8 cellular contexts compared by ENCODE assay signal in genomic region chr20:25854666-25855065, GRCh38.
DNase-seq lines count a peak whose midpoint lies in the region; ATAC-seq, FAIRE-seq and TF ChIP-seq lines count a peak whose summit lies in the region.
"Not testable (repeated sequence)": the region's sequence is repeated elsewhere in the genome, so short reads cannot be mapped to it uniquely, and the experiment has no call there.

No MANE protein-coding gene starts in this region.

- DNase-seq in A549 (ENCODE audit: low read depth in 1 of 2, low spot score in 1 of 2); DND-41; SK-N-SH; astrocyte (ENCODE audit: low read depth); immature natural killer cell; osteoblast (ENCODE audit: insufficient read length, low spot score, missing footprints); stimulated activated effector memory CD8-positive, alpha-beta T cell treated with anti-CD3 and anti-CD28 coated beads, Interleukin-12 subunit alpha, Interleukin-12 subunit beta, amount 100 ng/mL, for 72 hours (ENCODE audit: low spot score in 2 of 2): not testable (repeated sequence)
- DNase-seq in activated CD8-positive, alpha-beta memory T cell treated with anti-CD3 and anti-CD28 coated beads for 24 hours = peak; percentile 47

- not testable (repeated sequence) for H3K27ac Mint-ChIP-seq in astrocyte (ENCODE audit: unreplicated experiment); stimulated activated effector memory CD8-positive, alpha-beta T cell treated with anti-CD3 and anti-CD28 coated beads, Interleukin-12 subunit alpha, Interleukin-12 subunit beta, amount 100 ng/mL, for 72 hours
- H3K27ac Mint-ChIP-seq in immature natural killer cell = peak overlapping the region in 2 of 6 donors; percentile 83 to 92

- H3K36me3 Mint-ChIP-seq in astrocyte (ENCODE audit: low read depth, unreplicated experiment); immature natural killer cell: not testable (repeated sequence)
- H3K36me3 Mint-ChIP-seq in stimulated activated effector memory CD8-positive, alpha-beta T cell treated with anti-CD3 and anti-CD28 coated beads, Interleukin-12 subunit alpha, Interleukin-12 subunit beta, amount 100 ng/mL, for 72 hours = peaks cover 17% of the 10 kb centered on the region

- not testable (repeated sequence) for H3K4me1 ChIP-seq in A549; SK-N-SH (ENCODE audit: control insufficient read depth in 1 of 2, insufficient read depth in 2 of 2, low read depth in 1 of 2, low read length in 1 of 2); astrocyte (ENCODE audit: insufficient read depth, low read length); osteoblast (ENCODE audit: insufficient read depth, low read length)
- H3K4me1 ChIP-seq in DND-41 (ENCODE audit: insufficient read depth, low read length) = peaks cover 32% of the 10 kb centered on the region

- H3K27me3 Mint-ChIP-seq in astrocyte (ENCODE audit: low read depth, unreplicated experiment) (peaks cover 46% of the 10 kb centered on the region), immature natural killer cell (ENCODE audit: low read depth in 3 of 3) (peaks cover 13 to 18% (median 18%) of the 10 kb centered on the region in 3 donors)

- not testable (repeated sequence) for H3K36me3 ChIP-seq in DND-41 (ENCODE audit: insufficient read depth, low read length); SK-N-SH (replicated peaks in 1 of 2; ENCODE audit: control insufficient read depth in 1 of 2, insufficient read depth in 2 of 2, low read length in 1 of 2); astrocyte (ENCODE audit: insufficient read depth, low read length); osteoblast (ENCODE audit: insufficient read depth, low read length)

- not testable (repeated sequence) for H3K27ac ChIP-seq in A549; SK-N-SH (ENCODE audit: low read depth in 2 of 2, low read length in 1 of 2); astrocyte (ENCODE audit: low read depth, low read length); osteoblast (ENCODE audit: low read depth, low read length)
- H3K27ac ChIP-seq in DND-41 (ENCODE audit: low read length) = peak overlapping the region; percentile 91

- H3K4me3 Mint-ChIP-seq in astrocyte (ENCODE audit: unreplicated experiment) = not testable (repeated sequence)
- peak overlapping the region; percentile 92 to 96 (median 95) for H3K4me3 Mint-ChIP-seq in immature natural killer cell
- peak overlapping the region; percentile 79 for H3K4me3 Mint-ChIP-seq in stimulated activated effector memory CD8-positive, alpha-beta T cell treated with anti-CD3 and anti-CD28 coated beads, Interleukin-12 subunit alpha, Interleukin-12 subunit beta, amount 100 ng/mL, for 72 hours

- POLR2A ChIA-PET in A549 (lab: Yijun Ruan, JAX) = not testable (repeated sequence)
- POLR2A ChIA-PET in SK-N-SH (lab: Yijun Ruan, JAX) = interaction anchor here (0.6 kb wide), 1 partner anchor 659 kb away, joined by 5 read pairs; the partner anchor contains the start of gene ENTPD6

- H3K9me3 Mint-ChIP-seq in astrocyte (ENCODE audit: unreplicated experiment); immature natural killer cell; stimulated activated effector memory CD8-positive, alpha-beta T cell treated with anti-CD3 and anti-CD28 coated beads, Interleukin-12 subunit alpha, Interleukin-12 subunit beta, amount 100 ng/mL, for 72 hours: not testable (repeated sequence)

- CTCF ChIA-PET in A549 (lab: Yijun Ruan, JAX); SK-N-SH (lab: Yijun Ruan, JAX): not testable (repeated sequence)

- H3F3A ChIP-seq in SK-N-SH (replicated peaks; ENCODE audit: insufficient read depth) = not testable (repeated sequence)

- not testable (repeated sequence) for FAIRE-seq in A549 (lab: Jason Lieb, UNC); astrocyte (lab: Jason Lieb, UNC)

- H3K4me2 ChIP-seq in A549 (peak overlapping the region; percentile 65), DND-41 (ENCODE audit: insufficient read depth, low read length) (peak overlapping the region; percentile 77), SK-N-SH (peak overlapping the region; percentile 70; the same call in 1 of the 2 replicates), astrocyte (ENCODE audit: low read length) (peak overlapping the region; percentile 92), osteoblast (ENCODE audit: insufficient read depth, low read length) (peak overlapping the region; percentile 85)

- WGBS in A549 (ENCODE audit: missing lambda C conversion rate) = 87% methylated on average over 10 of the region's 11 CpGs
- 79% methylated on average over 10 of the region's 11 CpGs for WGBS in SK-N-SH (ENCODE audit: low lambda C conversion rate)

- peak overlapping the region; percentile 85; the same call in 1 of the 2 replicates for H3K9ac ChIP-seq in DND-41 (ENCODE audit: low read depth, low read length)
- not testable (repeated sequence) for H3K9ac ChIP-seq in SK-N-SH; astrocyte (ENCODE audit: low read length)

- H3K27me3 ChIP-seq in DND-41 (ENCODE audit: insufficient read depth, low read length, poor library complexity); SK-N-SH (ENCODE audit: insufficient read depth); osteoblast (ENCODE audit: insufficient read depth, low read length): not testable (repeated sequence)
- peaks cover 25% of the 10 kb centered on the region for H3K27me3 ChIP-seq in astrocyte (ENCODE audit: insufficient read depth, low read length)

- not testable (repeated sequence) for H3K9me2 ChIP-seq in SK-N-SH

- ATAC-seq in A549; DND-41 (ENCODE audit: insufficient read depth, low read depth); stimulated activated effector memory CD8-positive, alpha-beta T cell treated with anti-CD3 and anti-CD28 coated beads, Interleukin-12 subunit alpha, Interleukin-12 subunit beta, amount 100 ng/mL, for 72 hours: not testable (repeated sequence)

- H2AFZ ChIP-seq in DND-41 (ENCODE audit: low read depth, low read length) = peak overlapping the region; percentile 100
- H2AFZ ChIP-seq in SK-N-SH (ENCODE audit: low read depth) = peak overlapping the region; percentile 74; the same call in 1 of the 2 replicates
- H2AFZ ChIP-seq in astrocyte (ENCODE audit: low read depth, low read length) = not testable (repeated sequence)
- H2AFZ ChIP-seq in osteoblast (ENCODE audit: low read length) = peak overlapping the region; percentile 95

- not testable (repeated sequence) for TF ChIP-seq EP300 in A549 (IDR thresholded peaks at IDR 0.05); SK-N-SH (IDR thresholded peaks at IDR 0.05; ENCODE audit: borderline replicate concordance in 1 of 2, low read depth in 1 of 2, low read length in 1 of 2)

- peaks cover 51% of the 10 kb centered on the region for H3K9me3 ChIP-seq in A549
- H3K9me3 ChIP-seq in DND-41 (ENCODE audit: insufficient read depth, low read length, severe bottlenecking) = peaks cover 35% of the 10 kb centered on the region
- H3K9me3 ChIP-seq in SK-N-SH; astrocyte (ENCODE audit: insufficient read depth, low read depth, low read length); osteoblast (ENCODE audit: low read depth, low read length): not testable (repeated sequence)

- peaks cover 15% of the 10 kb centered on the region for H3K79me2 ChIP-seq in DND-41 (ENCODE audit: insufficient read depth, low read length)
- H3K79me2 ChIP-seq in SK-N-SH (ENCODE audit: insufficient read depth); astrocyte (ENCODE audit: insufficient read depth, low read length); osteoblast (ENCODE audit: insufficient read depth, low read length): not testable (repeated sequence)

- H3K4me3 ChIP-seq in A549 = peak overlapping the region; percentile 48; the same call in 2 of the 3 replicates
- H3K4me3 ChIP-seq in DND-41 (ENCODE audit: low read depth in 1 of 2, low read length in 2 of 2) = peak overlapping the region in 1 of 2 experiments; percentile 92; a peak in 3 of 4 replicates
- peak overlapping the region; percentile 56 to 59; a peak in 1 of 4 replicates for H3K4me3 ChIP-seq in SK-N-SH (ENCODE audit: low read depth in 2 of 2, low read length in 1 of 2)
- not testable (repeated sequence) for H3K4me3 ChIP-seq in astrocyte (ENCODE audit: insufficient read depth, low read depth, low read length)
- peak overlapping the region; percentile 83 for H3K4me3 ChIP-seq in osteoblast (ENCODE audit: insufficient read depth, low read length)

- not testable (repeated sequence) for H3K4me1 Mint-ChIP-seq in astrocyte (ENCODE audit: low read depth, unreplicated experiment)
- peaks cover 46 to 47% of the 10 kb centered on the region in 2 donors for H3K4me1 Mint-ChIP-seq in immature natural killer cell
- peaks cover 45% of the 10 kb centered on the region for H3K4me1 Mint-ChIP-seq in stimulated activated effector memory CD8-positive, alpha-beta T cell treated with anti-CD3 and anti-CD28 coated beads, Interleukin-12 subunit alpha, Interleukin-12 subunit beta, amount 100 ng/mL, for 72 hours

- not testable (repeated sequence) for H4K20me1 ChIP-seq in DND-41 (ENCODE audit: insufficient read depth, low read length); SK-N-SH (ENCODE audit: insufficient read depth); astrocyte (ENCODE audit: insufficient read depth, low read length); osteoblast (ENCODE audit: insufficient read depth, low read length)

- TF ChIP-seq CTCF in A549 (IDR thresholded peaks at IDR 0.05); DND-41 (IDR thresholded peaks at IDR 0.05; ENCODE audit: borderline replicate concordance, extremely low read depth, low read length, poor library complexity, severe bottlenecking); SK-N-SH (IDR thresholded peaks at IDR 0.05); astrocyte (IDR thresholded peaks at IDR 0.05; ENCODE audit: insufficient read depth, low read depth, low read length); osteoblast (IDR thresholded peaks at IDR 0.05; ENCODE audit: extremely low read depth, low read depth, low read length): not testable (repeated sequence)

- TF ChIP-seq RAD21 in A549 (conservative IDR thresholded peaks at IDR 0.05 in 1 of 2, IDR thresholded peaks at IDR 0.05 in 1 of 2); SK-N-SH (IDR thresholded peaks at IDR 0.05; ENCODE audit: low read length): not testable (repeated sequence)

- not testable (repeated sequence) for TF ChIP-seq POLR2A in A549 (IDR thresholded peaks at IDR 0.05; ENCODE audit: low read length)
